Comparison of ENCODE assay signal across 9 cellular contexts in genomic region chr2:236180831-236181453, GRCh38. TPM values are rescaled to one million over a fixed set of nuclear protein-coding genes. Genes with fewer than 3 reads are reported as not detected.
DNase-seq lines count a peak whose midpoint lies in the region; ATAC-seq and TF ChIP-seq lines count a peak whose summit lies in the region.
"Had no signal": no experiment of that assay in that cellular context is flagged by ENCODE, and none has a peak within 500 bp of the region (broad histone marks: within the 10 kb centered on the region; RNA-seq: fewer than 3 reads in every experiment).

No MANE protein-coding gene starts in this region.

- H3K36me3 Mint-ChIP-seq in activated naive CD4-positive, alpha-beta T cell treated with anti-CD3 and anti-CD28 coated beads for 36 hours (ENCODE audit: low read depth): peaks cover 2% of the 10 kb centered on the region
- no peaks in the 10 kb centered on the region for H3K36me3 Mint-ChIP-seq in T-helper 1 cell treated with Interleukin-12 subunit alpha and Interleukin-12 subunit beta and Interleukin-4 antibody, amounts not matched to agents 30 μg/mL and 1 μg/mL, for 36 hours (ENCODE audit: low read depth)

- H3K27ac Mint-ChIP-seq in activated naive CD4-positive, alpha-beta T cell treated with anti-CD3 and anti-CD28 coated beads for 36 hours: no peak overlapping the region
- peak overlapping the region; percentile 54 for H3K27ac Mint-ChIP-seq in T-helper 1 cell treated with Interleukin-12 subunit alpha and Interleukin-12 subunit beta and Interleukin-4 antibody, amounts not matched to agents 30 μg/mL and 1 μg/mL, for 36 hours
- H3K27ac Mint-ChIP-seq: dendritic cell treated with granulocyte-macrophage colony-stimulating factor and Interleukin-4, amounts not matched to agents 40 ng/mL and 50 ng/mL, for 4 days had no signal

- H3K9me3 Mint-ChIP-seq in activated naive CD4-positive, alpha-beta T cell treated with anti-CD3 and anti-CD28 coated beads for 36 hours: no peaks in the 10 kb centered on the region
- no peaks in the 10 kb centered on the region for H3K9me3 Mint-ChIP-seq in T-helper 1 cell treated with Interleukin-12 subunit alpha and Interleukin-12 subunit beta and Interleukin-4 antibody, amounts not matched to agents 30 μg/mL and 1 μg/mL, for 36 hours
- H3K9me3 Mint-ChIP-seq: dendritic cell treated with granulocyte-macrophage colony-stimulating factor and Interleukin-4, amounts not matched to agents 40 ng/mL and 50 ng/mL, for 4 days had no signal

- TF ChIP-seq POLR2A in erythroblast (IDR thresholded peaks at IDR 0.05; ENCODE audit: low read length): no peak

- CTCF ChIA-PET in activated naive CD4-positive, alpha-beta T cell treated with anti-CD3 and anti-CD28 coated beads for 36 hours (lab: Charles Lee): interaction anchor here (0.7 to 7.8 kb wide), 11 partner anchors 9 to 435 kb away, joined by 3 to 44 read pairs (median 3); no protein-coding TSS in a partner anchor

- peaks cover 74% of the 10 kb centered on the region for H3K27me3 Mint-ChIP-seq in activated naive CD4-positive, alpha-beta T cell treated with anti-CD3 and anti-CD28 coated beads for 36 hours (ENCODE audit: low read depth)
- H3K27me3 Mint-ChIP-seq in T-helper 1 cell treated with Interleukin-12 subunit alpha and Interleukin-12 subunit beta and Interleukin-4 antibody, amounts not matched to agents 30 μg/mL and 1 μg/mL, for 36 hours (ENCODE audit: low read depth): peaks cover 44% of the 10 kb centered on the region

- no peak for ATAC-seq in HG03354 (IDR thresholded peaks at IDR 0.05; ENCODE audit: poor library complexity, severe bottlenecking, unreplicated experiment)
- ATAC-seq in HG03135 (IDR thresholded peaks at IDR 0.05; ENCODE audit: unreplicated experiment): no peak

- H3K4me1 Mint-ChIP-seq in activated naive CD4-positive, alpha-beta T cell treated with anti-CD3 and anti-CD28 coated beads for 36 hours (ENCODE audit: low read depth): peaks cover 12% of the 10 kb centered on the region
- no peaks in the 10 kb centered on the region for H3K4me1 Mint-ChIP-seq in T-helper 1 cell treated with Interleukin-12 subunit alpha and Interleukin-12 subunit beta and Interleukin-4 antibody, amounts not matched to agents 30 μg/mL and 1 μg/mL, for 36 hours (ENCODE audit: low read depth)

- H3K4me3 Mint-ChIP-seq in activated naive CD4-positive, alpha-beta T cell treated with anti-CD3 and anti-CD28 coated beads for 36 hours: no peak overlapping the region
- H3K4me3 Mint-ChIP-seq in T-helper 1 cell treated with Interleukin-12 subunit alpha and Interleukin-12 subunit beta and Interleukin-4 antibody, amounts not matched to agents 30 μg/mL and 1 μg/mL, for 36 hours: no peak overlapping the region
- H3K4me3 Mint-ChIP-seq: dendritic cell treated with granulocyte-macrophage colony-stimulating factor and Interleukin-4, amounts not matched to agents 40 ng/mL and 50 ng/mL, for 4 days had no signal

- peak; percentile 61 for DNase-seq in activated naive CD4-positive, alpha-beta T cell treated with anti-CD3 and anti-CD28 coated beads for 36 hours
- no peak for DNase-seq in activated naive CD4-positive, alpha-beta T cell treated with anti-CD3 and anti-CD28 coated beads, Interleukin-2, amount 50 U/mL, for 16 hours
- DNase-seq in NCI-H146 treated with DMSO at 0.1 percent for 48 hours (lab: John Stamatoyannopoulos, UW; ENCODE audit: unreplicated experiment) (peak; percentile 56), erythroblast (lab: John Stamatoyannopoulos, UW) (peak; percentile 49 to 72), non-pigmented ciliary epithelial cell (ENCODE audit: low read depth) (peak; percentile 24)

- intact Hi-C loops in activated naive CD4-positive, alpha-beta T cell treated with anti-CD3 and anti-CD28 coated beads for 36 hours (cut with micrococcal nuclease): loop anchor here (1.0 to 2.0 kb wide), 3 partner anchors 244 to 415 kb away; no protein-coding TSS in a partner anchor

RNA-seq across cellular contexts. Expression of gene GBX2, which starts 12.8 kb away (rescaled TPM):
- not detected for total RNA-seq in activated naive CD4-positive, alpha-beta T cell treated with anti-CD3 and anti-CD28 coated beads for 36 hours
